14 cellular contexts compared by ENCODE assay signal in the genomic region with DNA sequence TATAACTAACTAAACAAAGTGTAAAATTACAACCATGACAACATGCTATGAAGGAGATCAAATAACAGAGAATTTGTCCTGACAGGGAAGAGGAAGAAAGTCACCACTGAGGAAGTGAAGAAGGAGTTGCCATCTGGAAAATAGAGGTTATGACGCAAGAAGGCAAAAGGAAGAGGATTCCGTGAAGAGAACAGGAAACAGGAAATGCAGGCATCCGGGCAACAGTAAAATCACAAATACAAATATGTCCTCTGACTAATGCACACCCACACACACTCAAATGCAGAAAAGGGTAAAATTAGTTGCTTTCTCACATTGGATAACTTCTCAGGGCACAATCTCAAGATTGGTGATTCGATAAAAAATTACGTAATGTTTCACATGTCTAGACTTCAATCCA.
DNase-seq lines count a peak whose midpoint lies in the region; ATAC-seq, FAIRE-seq and TF ChIP-seq lines count a peak whose summit lies in the region.
"Had no signal": no experiment of that assay in that cellular context is flagged by ENCODE, and none has a peak within 500 bp of the region (broad histone marks: within the 10 kb centered on the region; RNA-seq: fewer than 3 reads in every experiment).

No MANE protein-coding gene starts in this region.

- no peaks in the 10 kb centered on the region for H3K36me3 ChIP-seq in bronchial epithelial cell (ENCODE audit: control insufficient read depth, insufficient read depth, low read length)
- no peaks in the 10 kb centered on the region for H3K36me3 ChIP-seq in mesendoderm (ENCODE audit: control insufficient read depth, insufficient read depth, low read length)
- no peaks in the 10 kb centered on the region for H3K36me3 ChIP-seq in body of pancreas (replicated peaks in 1 of 2; ENCODE audit: insufficient read depth in 1 of 2, low read depth in 2 of 2)
- H3K36me3 ChIP-seq: lower lobe of right lung had no signal

- DNase-seq in GDM1 (lab: John Stamatoyannopoulos, UW) (peak; percentile 0), NB4 (ENCODE audit: low read depth) (peak; percentile 8), bronchial epithelial cell (ENCODE audit: low read depth) (peak; percentile 92), mesendoderm (no peak), NCI-H2107 (lab: John Stamatoyannopoulos, UW) (no peak), NCI-H1092 treated with DMSO at 0.1 percent for 48 hours (lab: John Stamatoyannopoulos, UW) (no peak), dedifferentiated amniotic fluid mesenchymal stem cell (ENCODE audit: extremely low spot score) (no peak), body of pancreas (no peak)
- DNase-seq: activated CD4-positive, alpha-beta T cell treated with anti-CD3 and anti-CD28 coated beads for 48 hours; CD4-positive, alpha-beta memory T cell; lower lobe of right lung; NCI-H2081; small intestine; T-cell had no signal

- H3K56ac ChIP-seq in mesendoderm (ENCODE audit: low read length), result no peak overlapping the region

- H4K5ac ChIP-seq in mesendoderm (ENCODE audit: low read length), result no peak overlapping the region

- no peak overlapping the region for H3K9ac ChIP-seq in mesendoderm (ENCODE audit: low read length)

- TF ChIP-seq CTCF in NB4 (IDR thresholded peaks at IDR 0.05; ENCODE audit: low read depth, low read length) (no peak), bronchial epithelial cell (IDR thresholded peaks at IDR 0.05; ENCODE audit: insufficient read depth, low read length, severe bottlenecking) (no peak), body of pancreas (IDR thresholded peaks at IDR 0.05) (no peak)

- no peak overlapping the region for H2BK15ac ChIP-seq in mesendoderm (replicated peaks; ENCODE audit: low read depth)

- H2BK120ac ChIP-seq in mesendoderm (ENCODE audit: low read depth, low read length), result no peak overlapping the region

- H2AK5ac ChIP-seq in mesendoderm (ENCODE audit: low read length), result no peak overlapping the region

- H3K9me3 ChIP-seq in body of pancreas, result no peaks in the 10 kb centered on the region
- H3K9me3 ChIP-seq: lower lobe of right lung had no signal

- no peak for FAIRE-seq in bronchial epithelial cell (lab: Jason Lieb, UNC)

- H3K4me3 ChIP-seq in NB4 (ENCODE audit: low read depth, low read length) (no peak overlapping the region), bronchial epithelial cell (ENCODE audit: low read depth, low read length) (no peak overlapping the region), mesendoderm (ENCODE audit: low read length) (no peak overlapping the region), body of pancreas (no peak overlapping the region)
- H3K4me3 ChIP-seq: lower lobe of right lung had no signal

- no peak overlapping the region for H3K18ac ChIP-seq in mesendoderm (ENCODE audit: low read length)

- H3K27ac ChIP-seq in mesendoderm (ENCODE audit: low read depth, low read length) (no peak overlapping the region), body of pancreas (no peak overlapping the region)
- H3K27ac ChIP-seq: lower lobe of right lung had no signal

- H3K79me1 ChIP-seq in mesendoderm (ENCODE audit: low read length), result no peaks in the 10 kb centered on the region

- no peak overlapping the region for H2BK5ac ChIP-seq in mesendoderm (ENCODE audit: low read length)

- H4K8ac ChIP-seq in mesendoderm (ENCODE audit: low read depth, low read length), result peak overlapping the region; percentile 65

- no CpG with 5 or more reads among the region's 5 CpGs for WGBS in mesendoderm (ENCODE audit: extremely low coverage, insufficient coverage, low lambda C conversion rate)
- 72 to 80% methylated on average over 5 of the region's 5 CpGs for WGBS in body of pancreas, 2 donors

- H3K4me2 ChIP-seq in mesendoderm (ENCODE audit: low read length), result no peak overlapping the region

- intact Hi-C loops in body of pancreas (cut with DNase I), result no loop called here

- H3K4me1 ChIP-seq in mesendoderm (ENCODE audit: control insufficient read depth, low read depth, low read length), result no peaks in the 10 kb centered on the region
- no peaks in the 10 kb centered on the region for H3K4me1 ChIP-seq in body of pancreas
- H3K4me1 ChIP-seq: lower lobe of right lung had no signal

- H3K79me2 ChIP-seq in mesendoderm (ENCODE audit: control insufficient read depth, insufficient read depth, low read length), result no peaks in the 10 kb centered on the region

- H3K27me3 ChIP-seq in bronchial epithelial cell (ENCODE audit: control insufficient read depth, insufficient read depth, low read length) (no peaks in the 10 kb centered on the region), mesendoderm (ENCODE audit: insufficient read depth, low read length, poor library complexity) (no peaks in the 10 kb centered on the region), body of pancreas (no peaks in the 10 kb centered on the region)

- TF ChIP-seq POLR2A in NB4 (IDR thresholded peaks at IDR 0.05; ENCODE audit: extremely low read depth, insufficient read length) (no peak), body of pancreas (IDR thresholded peaks at IDR 0.05) (no peak)

- no peak for ATAC-seq in body of pancreas
- ATAC-seq: lower lobe of right lung, T-cell had no signal

- no peak overlapping the region for H3K4ac ChIP-seq in mesendoderm (ENCODE audit: low read depth, low read length)

- H3K23ac ChIP-seq in mesendoderm (ENCODE audit: low read length), result no peak overlapping the region

Comparison
In these comparisons a context has a peak if more than half of its experiments do, and no peak if none do; other contexts are left out.
1. DNase-seq: peak in GDM1 (single experiment), NB4 (single experiment) and bronchial epithelial cell (single experiment); none in mesendoderm (single experiment), NCI-H2107 (single experiment), NCI-H1092 treated with DMSO at 0.1 percent for 48 hours (single experiment), dedifferentiated amniotic fluid mesenchymal stem cell (single experiment) and body of pancreas (0 of 4).